8 cellular contexts compared by ENCODE assay signal in the genomic region with DNA sequence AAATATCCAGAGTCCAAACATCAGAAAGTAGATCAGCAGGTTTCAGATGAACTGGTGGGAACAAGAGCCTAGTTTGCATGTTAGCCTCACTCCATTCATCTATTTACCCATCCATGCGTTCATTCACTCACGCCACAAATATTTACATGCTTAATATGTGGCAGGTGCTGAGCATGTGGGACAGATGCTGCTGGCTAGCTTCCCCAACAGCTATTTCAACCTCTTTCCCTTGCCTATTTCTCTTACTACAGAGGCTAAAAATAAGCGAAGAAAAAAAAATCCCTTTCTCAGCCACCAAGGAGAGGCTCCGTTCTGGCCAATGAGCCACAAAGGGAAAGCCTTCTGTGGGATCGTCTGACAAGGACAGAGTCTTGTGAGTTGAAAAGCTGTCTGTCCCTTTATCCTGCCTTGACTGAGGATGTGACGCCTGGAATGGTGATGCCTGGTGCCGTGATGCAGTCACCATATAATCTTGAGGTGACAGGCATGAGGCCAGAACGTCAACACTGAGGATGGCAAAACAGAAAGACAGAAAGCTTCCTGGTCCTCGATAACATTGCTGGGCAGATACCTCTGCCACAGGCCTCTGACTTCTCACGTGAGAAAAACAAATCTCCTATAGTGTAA.
DNase-seq lines count a peak whose midpoint lies in the region; ATAC-seq, FAIRE-seq and TF ChIP-seq lines count a peak whose summit lies in the region.

No MANE protein-coding gene starts in this region.

- no peaks in the 10 kb centered on the region for H3F3A ChIP-seq in PC-9 (ENCODE audit: insufficient read depth, low read depth)

- H3K4me2 ChIP-seq in PC-9: no peak overlapping the region

- FAIRE-seq in urothelium cell line (lab: Jason Lieb, UNC): no peak

- no peak overlapping the region for H2AFZ ChIP-seq in PC-9

- POLR2A ChIA-PET in PC-9 (lab: Charles Lee; ENCODE audit: unreplicated experiment): no interaction called here

- TF ChIP-seq POLR2A in body of pancreas (IDR thresholded peaks at IDR 0.05): no peak

- peak; percentile 83 for ATAC-seq in GM18517 (IDR thresholded peaks at IDR 0.05; ENCODE audit: unreplicated experiment)
- peak; percentile 96 for ATAC-seq in HG02610 (IDR thresholded peaks at IDR 0.05; ENCODE audit: unreplicated experiment)
- no peak for ATAC-seq in body of pancreas

- no peaks in the 10 kb centered on the region for H3K4me1 ChIP-seq in tibial artery
- no peaks in the 10 kb centered on the region for H3K4me1 ChIP-seq in body of pancreas
- H3K4me1 ChIP-seq in PC-9 (replicated peaks; ENCODE audit: insufficient read depth): peaks cover 13% of the 10 kb centered on the region

- H3K9me2 ChIP-seq in PC-9 (ENCODE audit: insufficient read depth): no peaks in the 10 kb centered on the region

- H3K27me3 ChIP-seq in tibial artery (no peaks in the 10 kb centered on the region), body of pancreas (no peaks in the 10 kb centered on the region), PC-9 (ENCODE audit: insufficient read depth, low read depth) (no peaks in the 10 kb centered on the region)

- CTCF ChIA-PET in PC-9 (lab: Charles Lee): no interaction called here

- 78 to 82% methylated on average over 10 of the region's 10 CpGs for WGBS in body of pancreas, 2 donors

- H3K9me3 ChIP-seq in tibial artery (no peaks in the 10 kb centered on the region), body of pancreas (no peaks in the 10 kb centered on the region), PC-9 (ENCODE audit: insufficient read depth, low read depth) (no peaks in the 10 kb centered on the region)

- H3K27ac ChIP-seq in tibial artery: no peak overlapping the region
- H3K27ac ChIP-seq in body of pancreas: no peak overlapping the region
- H3K27ac ChIP-seq in PC-9: no peak overlapping the region

- no peak overlapping the region for H3K4me3 ChIP-seq in tibial artery
- no peak overlapping the region for H3K4me3 ChIP-seq in body of pancreas
- H3K4me3 ChIP-seq in PC-9: no peak overlapping the region

- DNase-seq in NCI-H1694 (lab: John Stamatoyannopoulos, UW) (peak; percentile 64), medulla oblongata (ENCODE audit: extremely low spot score) (peak; percentile 10), urothelium cell line (ENCODE audit: low spot score) (no peak), tibial artery (no peak), body of pancreas (no peak), PC-9 (no peak)

- no peaks in the 10 kb centered on the region for H3K79me2 ChIP-seq in PC-9 (ENCODE audit: low read depth)

- no peaks in the 10 kb centered on the region for H4K20me1 ChIP-seq in PC-9 (ENCODE audit: insufficient read depth)

- no peak for TF ChIP-seq CTCF in tibial artery (IDR thresholded peaks at IDR 0.05)
- no peak for TF ChIP-seq CTCF in body of pancreas (IDR thresholded peaks at IDR 0.05)
- no peak for TF ChIP-seq CTCF in PC-9 (conservative IDR thresholded peaks at IDR 0.05)

- intact Hi-C loops in tibial artery (cut with DNase I; ENCODE audit: low total_unique reads): no loop called here
- intact Hi-C loops in body of pancreas (cut with DNase I): no loop called here
- intact Hi-C loops in PC-9 (cut with micrococcal nuclease; ENCODE audit: unreplicated experiment): no loop called here

- BruUV-seq in PC-9 (replicated peaks; lab: Mats Ljungman, UMichigan): no TSS peak

- H3K36me3 ChIP-seq in tibial artery (peaks cover 0 to 18% (median 6%) of the 10 kb centered on the region in 3 donors), body of pancreas (replicated peaks in 1 of 2; ENCODE audit: insufficient read depth in 1 of 2, low read depth in 2 of 2) (no peaks in the 10 kb centered on the region), PC-9 (ENCODE audit: low read depth) (peaks cover 8% of the 10 kb centered on the region)

Comparison
In these comparisons a context has a peak if more than half of its experiments do, and no peak if none do; other contexts are left out.
1. DNase-seq: peak in NCI-H1694 (single experiment) and medulla oblongata (single experiment); none in urothelium cell line (single experiment), tibial artery (0 of 2), body of pancreas (0 of 4) and PC-9 (0 of 2).